ENCODE assay signal across 18 cellular contexts in the genomic region with DNA sequence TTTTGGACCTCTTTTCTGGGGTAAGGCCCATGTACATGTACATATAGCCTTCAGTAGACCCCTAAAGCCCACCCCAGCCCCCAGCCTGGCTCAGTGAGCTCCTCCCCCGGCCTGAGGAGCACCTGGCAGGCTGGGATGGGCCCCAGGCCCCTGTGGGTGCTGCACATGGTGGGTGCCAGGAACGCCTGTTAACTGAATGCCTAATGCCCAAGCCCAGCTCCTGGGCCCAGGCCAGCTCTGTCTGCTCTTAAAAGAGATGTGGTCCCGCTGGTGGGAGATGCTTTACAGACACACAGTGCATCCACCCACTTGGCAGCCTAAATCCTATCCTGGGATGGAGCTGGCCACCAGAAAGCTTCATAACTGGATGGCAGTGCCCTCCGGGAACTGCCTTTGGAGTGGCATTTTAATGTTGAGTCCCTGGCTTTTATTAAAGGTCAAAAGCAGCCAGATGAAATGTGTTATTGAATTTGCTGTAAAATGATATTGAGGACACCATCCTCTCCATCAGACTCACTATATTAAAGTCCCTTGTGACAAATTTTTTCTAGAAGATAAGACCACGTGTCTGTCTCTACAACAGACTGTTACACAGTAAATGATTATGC. TPM values are rescaled to one million over a fixed set of nuclear protein-coding genes. Genes with fewer than 3 reads are reported as not detected.
DNase-seq lines count a peak whose midpoint lies in the region; ATAC-seq and TF ChIP-seq lines count a peak whose summit lies in the region.
"Had no signal": no experiment of that assay in that cellular context is flagged by ENCODE, and none has a peak within 500 bp of the region (broad histone marks: within the 10 kb centered on the region; RNA-seq: fewer than 3 reads in every experiment).

No MANE protein-coding gene starts in this region.

- no peak overlapping the region for H3K4me3 Mint-ChIP-seq in osteocyte (ENCODE audit: unreplicated experiment)
- H3K4me3 Mint-ChIP-seq in activated T-cell treated with anti-CD3 and anti-CD28 coated beads, Interleukin-2, amount 50 U/mL, for 4 hours = no peak overlapping the region
- H3K4me3 Mint-ChIP-seq: CD4-positive, CD25-positive, alpha-beta regulatory T cell; CD8-positive, alpha-beta memory T cell; GM23338; HFFc6 had no signal

- H3K4me3 ChIP-seq in left ventricle myocardium inferior = no peak overlapping the region
- H3K4me3 ChIP-seq: GM23338 had no signal

- ATAC-seq in activated T-cell treated with anti-CD3 and anti-CD28 coated beads, Interleukin-2, amount 50 U/mL, for 4 hours = no peak
- ATAC-seq: HepG2 had no signal

- H3K4me1 Mint-ChIP-seq in osteocyte (ENCODE audit: unreplicated experiment) = no peaks in the 10 kb centered on the region
- H3K4me1 Mint-ChIP-seq in activated T-cell treated with anti-CD3 and anti-CD28 coated beads, Interleukin-2, amount 50 U/mL, for 4 hours (ENCODE audit: low read depth) = peaks cover 13% of the 10 kb centered on the region

- TF ChIP-seq CTCF in left ventricle myocardium inferior (IDR thresholded peaks at IDR 0.05; ENCODE audit: borderline replicate concordance) = no peak
- TF ChIP-seq CTCF in osteocyte (IDR thresholded peaks at IDR 0.05) = no peak

- no peak overlapping the region for H3K27ac ChIP-seq in left ventricle myocardium inferior (replicated peaks)

- no peaks in the 10 kb centered on the region for H3K27me3 Mint-ChIP-seq in osteocyte (ENCODE audit: unreplicated experiment)
- H3K27me3 Mint-ChIP-seq in activated T-cell treated with anti-CD3 and anti-CD28 coated beads, Interleukin-2, amount 50 U/mL, for 4 hours (ENCODE audit: low read depth) = no peaks in the 10 kb centered on the region
- H3K27me3 Mint-ChIP-seq: CD4-positive, CD25-positive, alpha-beta regulatory T cell; IgD-negative memory B cell had no signal

- DNase-seq in cardiac septum (ENCODE audit: low spot score) = peak; percentile 61
- no peak for DNase-seq in left ventricle myocardium inferior
- peak; percentile 79 for DNase-seq in mesenteric fat pad (ENCODE audit: low spot score)
- DNase-seq in osteocyte (ENCODE audit: extremely low spot score, unreplicated experiment) = peak; percentile 80
- no peak for DNase-seq in DMS53 treated with DMSO at 0.1 percent for 48 hours (lab: John Stamatoyannopoulos, UW; ENCODE audit: unreplicated experiment)
- DNase-seq in activated T-cell treated with anti-CD3 and anti-CD28 coated beads, Interleukin-2, amount 50 U/mL, for 4 hours = no peak
- DNase-seq in NCI-H510A treated with DMSO at 0.1 percent for 48 hours (lab: John Stamatoyannopoulos, UW) = no peak
- DNase-seq: ACHN; BE2C; CD4-positive, CD25-positive, alpha-beta regulatory T cell; CD8-positive, alpha-beta memory T cell; COR-L47; DMS79 treated with DMSO at 0.1 percent for 48 hours; GF-D8; HFFc6 had no signal

- H3K36me3 ChIP-seq in left ventricle myocardium inferior = no peaks in the 10 kb centered on the region
- H3K36me3 ChIP-seq: BE2C had no signal

- H3K27ac Mint-ChIP-seq in osteocyte (ENCODE audit: unreplicated experiment) = no peak overlapping the region
- H3K27ac Mint-ChIP-seq: CD4-positive, CD25-positive, alpha-beta regulatory T cell; CD8-positive, alpha-beta memory T cell; GM23338; HFFc6 had no signal

- H3K36me3 Mint-ChIP-seq in osteocyte (ENCODE audit: unreplicated experiment) = no peaks in the 10 kb centered on the region
- H3K36me3 Mint-ChIP-seq in activated T-cell treated with anti-CD3 and anti-CD28 coated beads, Interleukin-2, amount 50 U/mL, for 4 hours (ENCODE audit: insufficient read depth) = no peaks in the 10 kb centered on the region
- H3K36me3 Mint-ChIP-seq: CD4-positive, CD25-positive, alpha-beta regulatory T cell; CD8-positive, alpha-beta memory T cell had no signal

- intact Hi-C loops in cardiac septum (cut with DNase I) (no loop called here), left ventricle myocardium inferior (cut with micrococcal nuclease) (no loop called here)

- no peaks in the 10 kb centered on the region for H3K9me3 Mint-ChIP-seq in osteocyte (ENCODE audit: unreplicated experiment)
- no peaks in the 10 kb centered on the region for H3K9me3 Mint-ChIP-seq in activated T-cell treated with anti-CD3 and anti-CD28 coated beads, Interleukin-2, amount 50 U/mL, for 4 hours
- H3K9me3 Mint-ChIP-seq: CD8-positive, alpha-beta memory T cell; HFFc6; IgD-negative memory B cell had no signal

- H3K27me3 ChIP-seq in left ventricle myocardium inferior (ENCODE audit: low read depth) = no peaks in the 10 kb centered on the region
- H3K27me3 ChIP-seq: BE2C had no signal

- H3K9me3 ChIP-seq in left ventricle myocardium inferior (replicated peaks) = no peaks in the 10 kb centered on the region
- H3K9me3 ChIP-seq: BE2C had no signal

- H3K4me1 ChIP-seq in left ventricle myocardium inferior = no peaks in the 10 kb centered on the region
- H3K4me1 ChIP-seq: BE2C had no signal

RNA-seq across cellular contexts. Expression of gene OXER1, which starts 7.7 kb away (rescaled TPM):
- total RNA-seq in cardiac septum = 0.94 TPM
- total RNA-seq in left ventricle myocardium inferior = 0.36 TPM
- 0.84 TPM for total RNA-seq in mesenteric fat pad
- total RNA-seq in osteocyte = not detected in 2 replicates
- total RNA-seq in activated T-cell treated with anti-CD3 and anti-CD28 coated beads, Interleukin-2, amount 50 U/mL, for 4 hours = under 1 TPM in 1 of 3 donors, not detected in 2; 0.33 TPM
- total RNA-seq: CD4-positive, CD25-positive, alpha-beta regulatory T cell; HFFc6 had no signal

RNA-seq across cellular contexts. Expression of gene HAAO, which starts 20.7 kb away (rescaled TPM):
- total RNA-seq in cardiac septum (2.5 TPM), left ventricle myocardium inferior (2.3 TPM), mesenteric fat pad (2.8 TPM), osteocyte (0.73 and 1.1 TPM in 2 replicates)
- total RNA-seq in activated T-cell treated with anti-CD3 and anti-CD28 coated beads, Interleukin-2, amount 50 U/mL, for 4 hours = under 1 TPM in 2 of 3 donors, not detected in 1; 0.24 to 0.30 TPM
- total RNA-seq: CD4-positive, CD25-positive, alpha-beta regulatory T cell had no signal

Comparison
In these comparisons a context has a peak if more than half of its experiments do, and no peak if none do; other contexts are left out.
1. DNase-seq: peak in cardiac septum (single experiment), mesenteric fat pad (single experiment) and osteocyte (single experiment); none in left ventricle myocardium inferior (single experiment), DMS53 treated with DMSO at 0.1 percent for 48 hours (single experiment), activated T-cell treated with anti-CD3 and anti-CD28 coated beads, Interleukin-2, amount 50 U/mL, for 4 hours (single experiment) and NCI-H510A treated with DMSO at 0.1 percent for 48 hours (single experiment).